11 cellular contexts compared by ENCODE assay signal in the genomic region with DNA sequence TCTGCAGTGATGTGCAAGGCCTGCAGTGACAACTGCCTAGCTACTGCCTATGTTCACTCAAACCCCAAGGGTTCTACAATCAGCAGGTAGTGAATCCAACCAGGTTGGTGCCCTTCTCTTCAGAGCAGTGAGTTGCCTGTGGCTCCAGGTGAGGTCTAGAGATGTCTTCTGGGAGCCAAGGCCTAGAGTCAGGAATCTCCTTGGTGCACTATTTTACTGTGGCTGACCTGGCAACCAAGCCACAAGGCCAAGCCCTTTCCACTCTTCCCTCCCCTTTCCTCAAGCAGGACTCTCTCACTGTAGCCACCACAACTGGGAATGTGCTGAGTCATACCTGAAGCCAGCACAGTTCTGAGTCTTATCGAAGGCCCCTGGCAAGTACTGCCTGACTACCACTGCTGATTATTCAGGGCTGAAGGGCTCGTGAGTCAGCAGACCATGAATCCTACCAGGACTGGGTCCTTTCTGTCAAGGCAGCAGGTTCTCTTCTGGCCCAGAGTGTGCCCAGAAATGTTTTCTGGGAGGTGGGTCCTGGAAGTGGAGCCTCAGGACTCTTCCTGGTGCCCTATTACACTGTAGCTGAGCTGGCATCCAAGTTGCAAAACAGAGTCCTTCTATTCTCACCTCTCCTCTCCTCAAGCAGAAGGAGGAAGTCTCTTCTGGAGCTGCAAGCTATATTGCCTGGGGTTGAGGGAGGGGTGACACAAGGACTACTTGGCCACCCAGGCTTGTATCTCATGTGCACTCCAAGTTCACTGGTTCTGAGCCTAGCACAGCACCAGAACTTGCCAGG.
DNase-seq lines count a peak whose midpoint lies in the region; ATAC-seq, FAIRE-seq and TF ChIP-seq lines count a peak whose summit lies in the region.
"Had no signal": no experiment of that assay in that cellular context is flagged by ENCODE, and none has a peak within 500 bp of the region (broad histone marks: within the 10 kb centered on the region; RNA-seq: fewer than 3 reads in every experiment).

No MANE protein-coding gene starts in this region.

- BruUV-seq in K562 (replicated peaks; lab: Mats Ljungman, UMichigan) (no TSS peak), HepG2 (replicated peaks; lab: Mats Ljungman, UMichigan) (no TSS peak)

- TF ChIP-seq RAD21 in Ishikawa (IDR thresholded peaks at IDR 0.05; ENCODE audit: low read depth) (no peak), K562 (CRISPR knock-in tag; conservative IDR thresholded peaks at IDR 0.05 in 1 of 2, IDR thresholded peaks at IDR 0.05 in 1 of 2) (no peak), HepG2 (CRISPR knock-in tag; IDR thresholded peaks at IDR 0.05) (no peak)

- no peak overlapping the region for H3K27ac Mint-ChIP-seq in stimulated activated naive B cell treated with anti-CD40 and anti-IgM and Interleukin-4, amounts not matched to agents 10 μg/mL and 1 μg/mL and 100 μg/mL, for 72 hours

- ATAC-seq in K562 = peak; percentile 99
- ATAC-seq in HepG2 = peak; percentile 93
- ATAC-seq in GM19035 (IDR thresholded peaks at IDR 0.05; ENCODE audit: unreplicated experiment) = no peak
- no peak for ATAC-seq in HG02885 (IDR thresholded peaks at IDR 0.05; ENCODE audit: poor library complexity, unreplicated experiment)
- no peak for ATAC-seq in stimulated activated naive B cell treated with anti-CD40 and anti-IgM and Interleukin-4, amounts not matched to agents 10 μg/mL and 1 μg/mL and 100 μg/mL, for 72 hours (replicated peaks)

- in situ Hi-C loops in K562 (cut with MboI) = no loop called here
- in situ Hi-C loops in HepG2 (cut with HindIII; ENCODE audit: extremely low pct_ligation_motif_present, low pct_unique_long_range_greater_than_20kb) = no loop called here

- H3K27me3 ChIP-seq in BE2C (no peaks in the 10 kb centered on the region), K562 (ENCODE audit: control insufficient read depth in 2 of 2, insufficient read depth in 2 of 2, low read length in 2 of 2) (no peaks in the 10 kb centered on the region), HepG2 (ENCODE audit: control insufficient read depth in 1 of 2, insufficient read depth in 2 of 2, low read length in 2 of 2) (no peaks in the 10 kb centered on the region)

- H3K79me2 ChIP-seq in K562 (ENCODE audit: control insufficient read depth, insufficient read depth, low read length) = no peaks in the 10 kb centered on the region
- no peaks in the 10 kb centered on the region for H3K79me2 ChIP-seq in HepG2 (ENCODE audit: insufficient read depth, low read length)

- 7% methylated on average over 2 of the region's 2 CpGs for WGBS in K562 (ENCODE audit: insufficient coverage, low coverage, missing lambda C conversion rate)
- WGBS in HepG2 (ENCODE audit: low lambda C conversion rate) = 0% methylated on average over 2 of the region's 2 CpGs

- H3K4me1 ChIP-seq in BE2C (no peaks in the 10 kb centered on the region), K562 (replicated peaks in 1 of 2; ENCODE audit: control insufficient read depth in 2 of 2, insufficient read depth in 2 of 2, low read length in 2 of 2) (peaks cover 13 to 17% of the 10 kb centered on the region in 2 experiments), HepG2 (ENCODE audit: insufficient read depth, low read length) (peaks cover 9% of the 10 kb centered on the region; the same call in 1 of the 2 replicates)

- no peak overlapping the region for H3K4me3 ChIP-seq in BE2C (ENCODE audit: low read depth, low read length)
- H3K4me3 ChIP-seq in K562 = no peak overlapping the region
- no peak overlapping the region for H3K4me3 ChIP-seq in HepG2 (replicated peaks in 1 of 3; ENCODE audit: insufficient read depth in 1 of 3, low read depth in 2 of 3, low read length in 3 of 3)
- H3K4me3 ChIP-seq in coronary artery = no peak overlapping the region

- peak overlapping the region; percentile 32 to 48; a peak in 3 of 4 replicates for H3K9ac ChIP-seq in K562 (ENCODE audit: insufficient read depth in 1 of 2, low read depth in 2 of 2, low read length in 2 of 2)
- H3K9ac ChIP-seq in HepG2 (ENCODE audit: insufficient read depth, low read depth, low read length) = no peak overlapping the region

- H3K36me3 ChIP-seq in BE2C (no peaks in the 10 kb centered on the region), K562 (ENCODE audit: control insufficient read depth, insufficient read depth, low read length) (no peaks in the 10 kb centered on the region), HepG2 (replicated peaks in 1 of 2; ENCODE audit: control insufficient read depth in 1 of 2, insufficient read depth in 2 of 2, low read length in 2 of 2) (no peaks in the 10 kb centered on the region)

- TF ChIP-seq CTCF in BE2C (IDR thresholded peaks at IDR 0.05; ENCODE audit: low read depth, low read length) (no peak), K562 (IDR thresholded peaks at IDR 0.05 in 2 of 3, conservative IDR thresholded peaks at IDR 0.05 in 1 of 3; ENCODE audit: insufficient read depth in 2 of 3, low read depth in 1 of 3, low read length in 3 of 3) (no peak), HepG2 (CRISPR knock-in tag; IDR thresholded peaks at IDR 0.05) (no peak), coronary artery (IDR thresholded peaks at IDR 0.05) (no peak)

- peaks cover 25 to 26% of the 10 kb centered on the region in 2 donors for H3K27me3 Mint-ChIP-seq in stimulated activated naive B cell treated with anti-CD40 and anti-IgM and Interleukin-4, amounts not matched to agents 10 μg/mL and 1 μg/mL and 100 μg/mL, for 72 hours

- no peaks in the 10 kb centered on the region for H4K20me1 ChIP-seq in K562 (replicated peaks; ENCODE audit: control insufficient read depth, insufficient read depth, low read length)
- no peaks in the 10 kb centered on the region for H4K20me1 ChIP-seq in HepG2 (ENCODE audit: insufficient read depth, low read length)

- intact Hi-C loops in K562 (cut with micrococcal nuclease) (no loop called here), HepG2 (cut with micrococcal nuclease; ENCODE audit: unreplicated experiment) (no loop called here)

- TF ChIP-seq POLR2A in K562 (conservative IDR thresholded peaks at IDR 0.05) (no peak), HepG2 (IDR thresholded peaks at IDR 0.05; ENCODE audit: insufficient read depth in 1 of 2, low read depth in 2 of 2, low read length in 2 of 2) (no peak)

- H2AFZ ChIP-seq in K562 (ENCODE audit: low read depth, low read length) (peak overlapping the region; percentile 89), HepG2 (ENCODE audit: low read length) (peak overlapping the region; percentile 22)

- TF ChIP-seq EP300 in Ishikawa (IDR thresholded peaks at IDR 0.05; ENCODE audit: borderline replicate concordance) (no peak; the same call in 1 of the 2 replicates), K562 (IDR thresholded peaks at IDR 0.05; ENCODE audit: low read length) (peak; percentile 90), HepG2 (IDR thresholded peaks at IDR 0.05; ENCODE audit: low read depth in 2 of 2, low read length in 2 of 2) (no peak), HepG2 (CRISPR knock-in tag; IDR thresholded peaks at IDR 0.05; ENCODE audit: borderline replicate concordance) (no peak)

- H3K27ac ChIP-seq in K562 (ENCODE audit: extremely low read depth, low read depth, low read length) (peak overlapping the region; percentile 82), HepG2 (ENCODE audit: extremely low read length, insufficient read depth, low read length) (no peak overlapping the region), coronary artery (no peak overlapping the region)

- no peaks in the 10 kb centered on the region for H3K36me3 Mint-ChIP-seq in stimulated activated naive B cell treated with anti-CD40 and anti-IgM and Interleukin-4, amounts not matched to agents 10 μg/mL and 1 μg/mL and 100 μg/mL, for 72 hours

- H3K4me3 Mint-ChIP-seq in stimulated activated naive B cell treated with anti-CD40 and anti-IgM and Interleukin-4, amounts not matched to agents 10 μg/mL and 1 μg/mL and 100 μg/mL, for 72 hours = no peak overlapping the region

- no peaks in the 10 kb centered on the region for H3K4me1 Mint-ChIP-seq in stimulated activated naive B cell treated with anti-CD40 and anti-IgM and Interleukin-4, amounts not matched to agents 10 μg/mL and 1 μg/mL and 100 μg/mL, for 72 hours

- POLR2A ChIA-PET in K562 (lab: Yijun Ruan, JAX) (interaction anchor here (0.9 to 1.1 kb wide), 2 partner anchors 17 to 49 kb away, joined by 3 read pairs; no protein-coding TSS in a partner anchor), HepG2 (lab: Yijun Ruan, JAX) (no interaction called here)

- H3K9me3 Mint-ChIP-seq in stimulated activated naive B cell treated with anti-CD40 and anti-IgM and Interleukin-4, amounts not matched to agents 10 μg/mL and 1 μg/mL and 100 μg/mL, for 72 hours = peaks cover 0 to 4% of the 10 kb centered on the region in 2 donors

- CTCF ChIA-PET in K562 (lab: Yijun Ruan, JAX; ENCODE audit: low intra/inter-chr PET ratio) = no interaction called here
- CTCF ChIA-PET in HepG2 (lab: Yijun Ruan, JAX; ENCODE audit: low intra/inter-chr PET ratio, low total read pairs) = no interaction called here

- no peaks in the 10 kb centered on the region for H3K9me3 ChIP-seq in BE2C
- H3K9me3 ChIP-seq in K562 (replicated peaks; ENCODE audit: control insufficient read depth, insufficient read depth, low read depth, low read length) = no peaks in the 10 kb centered on the region
- H3K9me3 ChIP-seq in HepG2 (ENCODE audit: low read length) = no peaks in the 10 kb centered on the region

- peak; percentile 99 for FAIRE-seq in K562 (lab: Jason Lieb, UNC)
- no peak for FAIRE-seq in HepG2 (lab: Jason Lieb, UNC)

- DNase-seq in BE2C (peak; percentile 6), K562 (ENCODE audit: extremely low read depth in 1 of 4, low spot score in 3 of 4) (peak; percentile 50 to 95 (median 71)), HepG2 (ENCODE audit: low spot score) (peak; percentile 47), coronary artery (ENCODE audit: low spot score) (no peak)
- DNase-seq in stimulated activated naive B cell treated with anti-CD40 and anti-IgM and Interleukin-4, amounts not matched to agents 10 μg/mL and 1 μg/mL and 100 μg/mL, for 72 hours = no peak
- DNase-seq: activated T-cell treated with anti-CD3 and anti-CD28 coated beads, Interleukin-2, amount 50 U/mL, for 1 hour; NCI-H524 treated with DMSO at 0.1 percent for 48 hours; stimulated activated CD4-positive, alpha-beta T cell treated with anti-CD3 and anti-CD28 coated beads, Interleukin-2, amount 100 ng/mL, for 24 hours had no signal

- no peaks in the 10 kb centered on the region for H3K9me1 ChIP-seq in K562 (ENCODE audit: control insufficient read depth, insufficient read depth, low read length)

- peak overlapping the region; percentile 63 for H3K4me2 ChIP-seq in K562 (ENCODE audit: insufficient read depth, low read length)
- peak overlapping the region; percentile 21 for H3K4me2 ChIP-seq in HepG2 (ENCODE audit: low read depth, low read length)

TF ChIP-seq in Ishikawa, 13 proteins besides CTCF, POLR2A, EP300 and RAD21 (continues in another document):
- no peak for TF ChIP-seq EGR1 (IDR thresholded peaks at IDR 0.05)
- peak; percentile 16; the same call in 1 of the 2 replicates for TF ChIP-seq NFIC (IDR thresholded peaks at IDR 0.05)

TF ChIP-seq in K562, 482 proteins besides CTCF, POLR2A, EP300 and RAD21 (continues in another document):
- TF ChIP-seq PYGO2 (tag; IDR thresholded peaks at IDR 0.05) (no peak), NUFIP1 (IDR thresholded peaks at IDR 0.05; ENCODE audit: partially characterized antibody) (no peak)

TF ChIP-seq in HepG2, 621 proteins besides CTCF, POLR2A, EP300 and RAD21 (continues in another document):
- TF ChIP-seq MAFF (IDR thresholded peaks at IDR 0.05; ENCODE audit: low read depth, low read length) (peak; percentile 92), FOXK1 (CRISPR knock-in tag; IDR thresholded peaks at IDR 0.05; ENCODE audit: borderline replicate concordance, low read depth) (no peak), ZNF709 (CRISPR knock-in tag; IDR thresholded peaks at IDR 0.05) (no peak)

Comparison
In these comparisons a context has a peak if more than half of its experiments do, and no peak if none do; other contexts are left out.
1. DNase-seq: peak in BE2C (single experiment), K562 (4 of 4) and HepG2 (single experiment); none in coronary artery (single experiment) and stimulated activated naive B cell treated with anti-CD40 and anti-IgM and Interleukin-4, amounts not matched to agents 10 μg/mL and 1 μg/mL and 100 μg/mL, for 72 hours (single experiment).
2. ATAC-seq: peak in K562 (single experiment) and HepG2 (single experiment); none in GM19035 (single experiment), HG02885 (single experiment) and stimulated activated naive B cell treated with anti-CD40 and anti-IgM and Interleukin-4, amounts not matched to agents 10 μg/mL and 1 μg/mL and 100 μg/mL, for 72 hours (0 of 2).